Comparison of ENCODE assay signal across 3 cellular contexts in the genomic region with DNA sequence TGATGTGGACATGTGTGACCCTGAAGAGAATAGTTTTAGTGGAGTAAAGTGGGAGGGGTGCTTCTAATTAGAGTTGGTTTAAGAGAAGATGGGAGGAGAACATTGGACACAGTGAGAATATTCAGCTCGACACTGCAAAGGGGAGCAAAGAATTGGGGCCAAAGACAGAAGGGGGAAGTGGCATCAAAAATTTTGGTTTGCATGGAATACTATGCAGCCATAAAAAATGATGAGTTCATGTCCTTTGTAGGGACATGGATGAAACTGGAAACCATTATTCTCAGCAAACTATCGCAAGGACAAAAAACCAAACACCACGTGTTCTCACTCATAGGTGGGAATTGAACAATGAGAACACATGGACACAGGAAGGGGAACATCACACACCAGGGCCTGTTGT.
TF ChIP-seq lines count a peak whose summit lies in the region.

No MANE protein-coding gene starts in this region.

TF ChIP-seq in HEK293, 187 proteins besides CTCF, POLR2A, EP300 and RAD21:
- TF ChIP-seq, protein P1, sequence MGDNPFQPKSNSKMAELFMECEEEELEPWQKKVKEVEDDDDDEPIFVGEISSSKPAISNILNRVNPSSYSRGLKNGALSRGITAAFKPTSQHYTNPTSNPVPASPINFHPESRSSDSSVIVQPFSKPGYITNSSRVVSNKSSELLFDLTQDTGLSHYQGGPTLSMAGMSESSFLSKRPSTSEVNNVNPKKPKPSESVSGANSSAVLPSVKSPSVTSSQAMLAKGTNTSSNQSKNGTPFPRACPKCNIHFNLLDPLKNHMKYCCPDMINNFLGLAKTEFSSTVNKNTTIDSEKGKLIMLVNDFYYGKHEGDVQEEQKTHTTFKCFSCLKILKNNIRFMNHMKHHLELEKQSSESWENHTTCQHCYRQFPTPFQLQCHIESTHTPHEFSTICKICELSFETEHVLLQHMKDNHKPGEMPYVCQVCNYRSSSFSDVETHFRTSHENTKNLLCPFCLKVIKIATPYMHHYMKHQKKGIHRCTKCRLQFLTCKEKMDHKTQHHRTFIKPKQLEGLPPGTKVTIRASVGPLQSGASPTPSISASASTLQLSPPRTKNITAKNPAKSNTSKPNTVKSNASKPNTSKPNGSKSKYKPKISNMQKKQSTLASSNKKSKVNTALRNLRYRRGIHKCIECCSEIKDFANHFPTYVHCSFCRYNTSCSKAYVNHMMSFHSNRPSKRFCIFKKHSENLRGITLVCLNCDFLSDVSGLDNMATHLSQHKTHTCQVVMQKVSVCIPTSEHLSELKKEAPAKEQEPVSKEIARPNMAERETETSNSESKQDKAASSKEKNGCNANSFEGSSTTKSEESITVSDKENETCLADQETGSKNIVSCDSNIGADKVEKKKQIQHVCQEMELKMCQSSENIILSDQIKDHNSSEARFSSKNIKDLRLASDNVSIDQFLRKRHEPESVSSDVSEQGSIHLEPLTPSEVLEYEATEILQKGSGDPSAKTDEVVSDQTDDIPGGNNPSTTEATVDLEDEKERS (tag by site-specific recombination; IDR thresholded peaks at IDR 0.05), result 0 out of 2 replicates have a peak, but pooled peaks have one; percentile 25
- TF ChIP-seq ZNF146 (tag by site-specific recombination; IDR thresholded peaks at IDR 0.05), result peak; percentile 93
- TF ChIP-seq, protein P2, sequence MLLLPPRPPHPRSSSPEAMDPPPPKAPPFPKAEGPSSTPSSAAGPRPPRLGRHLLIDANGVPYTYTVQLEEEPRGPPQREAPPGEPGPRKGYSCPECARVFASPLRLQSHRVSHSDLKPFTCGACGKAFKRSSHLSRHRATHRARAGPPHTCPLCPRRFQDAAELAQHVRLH (tag by site-specific recombination; IDR thresholded peaks at IDR 0.05), result 0 out of 2 replicates have a peak, but pooled peaks have one; percentile 47

TF ChIP-seq in K562, 482 proteins besides CTCF, POLR2A, EP300 and RAD21:
- TF ChIP-seq ZNF146 (CRISPR knock-in tag; IDR thresholded peaks at IDR 0.05; ENCODE audit: unreplicated experiment), result peak; percentile 68
- 0 out of 2 replicates have a peak, but pooled peaks have one; percentile 15 for TF ChIP-seq BCOR (IDR thresholded peaks at IDR 0.05)

TF ChIP-seq in HepG2, 621 proteins besides CTCF, POLR2A, EP300 and RAD21:
- TF ChIP-seq, protein P3, sequence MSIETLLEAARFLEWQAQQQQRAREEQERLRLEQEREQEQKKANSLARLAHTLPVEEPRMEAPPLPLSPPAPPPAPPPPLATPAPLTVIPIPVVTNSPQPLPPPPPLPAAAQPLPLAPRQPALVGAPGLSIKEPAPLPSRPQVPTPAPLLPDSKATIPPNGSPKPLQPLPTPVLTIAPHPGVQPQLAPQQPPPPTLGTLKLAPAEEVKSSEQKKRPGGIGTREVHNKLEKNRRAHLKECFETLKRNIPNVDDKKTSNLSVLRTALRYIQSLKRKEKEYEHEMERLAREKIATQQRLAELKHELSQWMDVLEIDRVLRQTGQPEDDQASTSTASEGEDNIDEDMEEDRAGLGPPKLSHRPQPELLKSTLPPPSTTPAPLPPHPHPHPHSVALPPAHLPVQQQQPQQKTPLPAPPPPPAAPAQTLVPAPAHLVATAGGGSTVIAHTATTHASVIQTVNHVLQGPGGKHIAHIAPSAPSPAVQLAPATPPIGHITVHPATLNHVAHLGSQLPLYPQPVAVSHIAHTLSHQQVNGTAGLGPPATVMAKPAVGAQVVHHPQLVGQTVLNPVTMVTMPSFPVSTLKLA (IDR thresholded peaks at IDR 0.05), result peak; percentile 72
